In genomic region chr1:7770939-7771672, GRCh38 we compare ENCODE assay signal across 8 cellular contexts. TPM values are rescaled to one million over a fixed set of nuclear protein-coding genes. Genes with fewer than 3 reads are reported as not detected.
DNase-seq lines count a peak whose midpoint lies in the region; ATAC-seq and TF ChIP-seq lines count a peak whose summit lies in the region.

Gene VAMP3 (plus strand): TSS chr1:7771296. CDS start chr1:7771384, 88 bp downstream.

- DNase-seq in EL (peak; percentile 80), GM23338 (ENCODE audit: low spot score) (peak; percentile 93), MM.1S (peak; percentile 71), T-helper 1 cell (peak; percentile 75 to 84 (median 81)), heart right ventricle (peak; percentile 91 to 94), progenitor cell of endocrine pancreas (ENCODE audit: low spot score, unreplicated experiment) (peak; percentile 76), upper lobe of right lung (peak; percentile 96)

- 0% methylated on average over 44 to 87 of the region's 87 CpGs for WGBS in adipose tissue, 3 donors
- 1% methylated on average over 78 to 84 of the region's 87 CpGs for WGBS in heart right ventricle, 2 donors

- H4K20me1 ChIP-seq in GM23338 (replicated peaks; ENCODE audit: insufficient read depth) (peaks cover 13% of the 10 kb centered on the region), MM.1S (ENCODE audit: insufficient read depth, low read length) (no peaks in the 10 kb centered on the region)

- H3K9ac ChIP-seq in MM.1S (ENCODE audit: low read length), result peak within 1 kb of the TSS; percentile 75

- H3K36me3 Mint-ChIP-seq in GM23338 (ENCODE audit: low read depth), result peaks cover 18% of the 10 kb centered on the region; the same call in 2 of the 3 replicates
- peaks cover 9% of the 10 kb centered on the region for H3K36me3 Mint-ChIP-seq in progenitor cell of endocrine pancreas (ENCODE audit: insufficient read depth)

- H3K36me3 ChIP-seq in GM23338 (ENCODE audit: insufficient read depth) (no peaks in the 10 kb centered on the region), MM.1S (replicated peaks; ENCODE audit: insufficient read depth, low read length) (peaks cover 4% of the 10 kb centered on the region; the same call in 1 of the 2 replicates), heart right ventricle (peaks cover 0 to 37% (median 5%) of the 10 kb centered on the region in 9 donors), upper lobe of right lung (peaks cover 28% of the 10 kb centered on the region)

- H3K4me1 Mint-ChIP-seq in GM23338 (peaks cover 10% of the 10 kb centered on the region; the same call in 2 of the 3 replicates), progenitor cell of endocrine pancreas (ENCODE audit: low read depth) (peaks cover 7% of the 10 kb centered on the region)

- intact Hi-C loops in heart right ventricle (cut with DNase I) (no loop called here), upper lobe of right lung (cut with DNase I) (no loop called here)

- H3K4me2 ChIP-seq in GM23338 (peak within 1 kb of the TSS; percentile 91), MM.1S (ENCODE audit: low read depth, low read length) (peak within 1 kb of the TSS; percentile 97)

- peak within 1 kb of the TSS; percentile 90 for H3K4me3 Mint-ChIP-seq in GM23338
- H3K4me3 Mint-ChIP-seq in progenitor cell of endocrine pancreas (ENCODE audit: low read depth), result peak within 1 kb of the TSS; percentile 82

- H2AFZ ChIP-seq in GM23338 (peak within 1 kb of the TSS; percentile 99), MM.1S (ENCODE audit: low read length) (peak within 1 kb of the TSS; percentile 98)

- no peaks in the 10 kb centered on the region for H3K9me2 ChIP-seq in GM23338 (ENCODE audit: insufficient read depth)
- no peaks in the 10 kb centered on the region for H3K9me2 ChIP-seq in MM.1S (replicated peaks; ENCODE audit: insufficient read depth, low read length)

- H3K4me1 ChIP-seq in GM23338 (ENCODE audit: insufficient read depth), result peaks cover 7% of the 10 kb centered on the region
- H3K4me1 ChIP-seq in MM.1S (ENCODE audit: low read length), result peaks cover 5% of the 10 kb centered on the region; the same call in 1 of the 2 replicates
- peaks cover 8 to 32% (median 17%) of the 10 kb centered on the region in 9 donors for H3K4me1 ChIP-seq in heart right ventricle
- peaks cover 14% of the 10 kb centered on the region for H3K4me1 ChIP-seq in upper lobe of right lung

- H3K27me3 Mint-ChIP-seq in GM23338 (ENCODE audit: insufficient read depth, low read depth, poor library complexity) (peaks cover 2% of the 10 kb centered on the region), progenitor cell of endocrine pancreas (no peaks in the 10 kb centered on the region)

- no peaks in the 10 kb centered on the region for H3K27me3 ChIP-seq in GM23338 (ENCODE audit: insufficient read depth)
- H3K27me3 ChIP-seq in MM.1S (replicated peaks; ENCODE audit: insufficient read depth, low read length), result peaks cover 47% of the 10 kb centered on the region
- no peaks in the 10 kb centered on the region for H3K27me3 ChIP-seq in heart right ventricle
- no peaks in the 10 kb centered on the region for H3K27me3 ChIP-seq in upper lobe of right lung

- H3K9me3 Mint-ChIP-seq in GM23338, result no peaks in the 10 kb centered on the region
- H3K9me3 Mint-ChIP-seq in progenitor cell of endocrine pancreas (ENCODE audit: low read depth), result no peaks in the 10 kb centered on the region

- H3K9me3 ChIP-seq in MM.1S (replicated peaks; ENCODE audit: insufficient read depth, low read length) (no peaks in the 10 kb centered on the region), heart right ventricle (no peaks in the 10 kb centered on the region), upper lobe of right lung (no peaks in the 10 kb centered on the region)

- H3K27ac ChIP-seq in GM23338 (ENCODE audit: low read depth) (peak within 1 kb of the TSS; percentile 83), MM.1S (ENCODE audit: low read length) (peak within 1 kb of the TSS; percentile 35; the same call in 1 of the 2 replicates), adipose tissue (ENCODE audit: low read depth, low read length) (peak within 1 kb of the TSS; percentile 78), heart right ventricle (peak within 1 kb of the TSS; percentile 72 to 97 (median 92)), upper lobe of right lung (peak within 1 kb of the TSS; percentile 93)

- peak; percentile 94 for ATAC-seq in GM23338
- ATAC-seq in heart right ventricle, result peak; percentile 98 to 99 (median 99)
- peak; percentile 99 for ATAC-seq in upper lobe of right lung

- H3K79me2 ChIP-seq in GM23338 (replicated peaks; ENCODE audit: insufficient read depth), result peaks cover 46% of the 10 kb centered on the region
- peaks cover 9% of the 10 kb centered on the region for H3K79me2 ChIP-seq in MM.1S (ENCODE audit: low read length)

- no peaks in the 10 kb centered on the region for H3F3A ChIP-seq in GM23338 (replicated peaks; ENCODE audit: low read depth)
- H3F3A ChIP-seq in MM.1S (ENCODE audit: insufficient read depth, low read length), result no peaks in the 10 kb centered on the region

- peak within 1 kb of the TSS; percentile 80 for H3K27ac Mint-ChIP-seq in GM23338
- H3K27ac Mint-ChIP-seq in progenitor cell of endocrine pancreas, result peak within 1 kb of the TSS; percentile 88

- TF ChIP-seq CTCF in GM23338 (conservative IDR thresholded peaks at IDR 0.05; ENCODE audit: low read depth in 2 of 2) (no peak), MM.1S (IDR thresholded peaks at IDR 0.05; ENCODE audit: low read length) (no peak), heart right ventricle (IDR thresholded peaks at IDR 0.05) (no peak), progenitor cell of endocrine pancreas (IDR thresholded peaks at IDR 0.05; ENCODE audit: unreplicated experiment) (no peak), upper lobe of right lung (IDR thresholded peaks at IDR 0.05) (no peak)

- H3K4me3 ChIP-seq in GM23338, result peak within 1 kb of the TSS; percentile 95
- peak within 1 kb of the TSS; percentile 93 for H3K4me3 ChIP-seq in MM.1S (ENCODE audit: low read length)
- peak within 1 kb of the TSS; percentile 74 to 94 (median 87) for H3K4me3 ChIP-seq in heart right ventricle
- H3K4me3 ChIP-seq in upper lobe of right lung, result peak within 1 kb of the TSS; percentile 79

TF ChIP-seq in GM23338, 12 proteins besides CTCF, POLR2A, EP300 and RAD21:
- peak; percentile 39; the same call in 1 of the 2 replicates for TF ChIP-seq ETS1 (IDR thresholded peaks at IDR 0.05)
- no peak for TF ChIP-seq ZNF114 (CRISPR knock-in tag; IDR thresholded peaks at IDR 0.05)
- no peak for TF ChIP-seq REST (IDR thresholded peaks at IDR 0.05; ENCODE audit: unreplicated experiment)
- peak; percentile 89 for TF ChIP-seq POLR2AphosphoS5 (IDR thresholded peaks at IDR 0.05; ENCODE audit: low read depth)
- TF ChIP-seq CREB1 (CRISPR knock-in tag; IDR thresholded peaks at IDR 0.05; ENCODE audit: low read depth), result peak; percentile 93
TF ChIP-seq in GM23338: peak in this region for 3.

RNA-seq across cellular contexts. Expression of gene VAMP3, which starts in this region (rescaled TPM):
- 43.0 and 51.6 TPM in 2 replicates for total RNA-seq in GM23338 (2014; rRNA removed; shearing (Covaris generic))
- 15.4 and 16.3 TPM in 2 replicates for polyA plus RNA-seq in GM23338 (2016; fragmentation: Nextera tagmentation; extraction: Ambion mirVana)
- polyA plus RNA-seq in adipose tissue, result 100 to 1,000 TPM in 1 of 3 donors, 10 to 100 TPM in 2; 24.6 to 122 (median 89.6) TPM
- 10 to 100 TPM; 64.5 to 88.4 (median 76.7) TPM for total RNA-seq in heart right ventricle
- 10 to 100 TPM; 48.7 to 49.8 TPM for polyA plus RNA-seq in heart right ventricle
- total RNA-seq in progenitor cell of endocrine pancreas, result 76.4 and 82.5 TPM in 2 replicates
- total RNA-seq in upper lobe of right lung, result 129 TPM

Comparison
In these comparisons a context has a peak if more than half of its experiments do, and no peak if none do; other contexts are left out.
1. Peak in every context shown above with its lines: DNase-seq, ATAC-seq, H3K4me3 ChIP-seq and H3K27ac ChIP-seq.
2. H3K27ac ChIP-seq: peak in every context shown above with its lines; median percentile 93 in upper lobe of right lung; 92 in heart right ventricle; 83 in GM23338; 78 in adipose tissue; 35 in MM.1S.